ENCODE assay signal across 23 cellular contexts in the genomic region with DNA sequence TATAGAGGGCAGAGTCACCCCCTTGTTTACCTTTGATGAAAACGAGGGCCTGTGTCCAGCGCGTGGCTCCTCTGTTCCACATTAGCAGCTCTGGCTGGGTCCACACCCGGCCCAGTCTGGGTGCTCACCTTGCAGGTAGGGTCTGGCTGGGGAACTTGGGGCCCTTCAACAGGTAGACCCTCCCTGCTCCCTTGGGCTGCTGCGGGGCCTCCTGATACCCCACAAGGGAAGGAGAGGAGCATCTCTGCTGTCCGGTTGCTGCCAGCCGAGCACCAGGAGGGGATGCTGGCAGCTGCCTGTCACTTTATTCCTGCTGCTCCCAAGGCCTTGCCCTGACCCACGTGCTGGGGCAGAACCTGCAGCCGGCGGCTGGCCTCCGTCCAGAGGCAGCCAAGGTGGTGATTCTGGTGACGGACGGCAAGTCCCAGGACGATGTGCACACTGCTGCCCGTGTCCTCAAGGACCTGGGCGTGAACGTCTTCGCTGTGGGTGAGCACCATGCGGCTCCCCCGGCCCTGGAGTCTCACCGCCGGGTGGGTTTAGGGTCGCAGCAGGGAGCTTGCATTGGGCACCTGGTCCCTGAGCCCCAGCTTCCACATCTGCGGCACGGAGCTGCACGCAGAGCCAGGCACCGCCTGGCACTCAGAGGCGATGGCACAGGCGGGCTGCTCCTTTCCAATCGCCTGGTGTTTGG. TPM values are rescaled to one million over a fixed set of nuclear protein-coding genes. Genes with fewer than 3 reads are reported as not detected.
"Had no signal": no experiment of that assay in that cellular context is flagged by ENCODE, and none has a peak within 500 bp of the region (broad histone marks: within the 10 kb centered on the region; RNA-seq: fewer than 3 reads in every experiment).

No MANE protein-coding gene starts in this region.

- H3K27ac ChIP-seq: SJCRH30 had no signal

- H3K36me3 ChIP-seq: MG63, SJCRH30 had no signal

- H3K4me3 ChIP-seq: MG63, SJCRH30 had no signal

- FAIRE-seq: HepG2, RCC 7860 had no signal

- H3K9me3 ChIP-seq: MG63, SJCRH30 had no signal

- DNase-seq: IMR-90, Karpas-422, KG1, MG63, NCI-H1092, NCI-H1105 treated with DMSO at 0.1 percent for 48 hours, NCI-H1417 treated with DMSO at 0.1 percent for 48 hours, NCI-H1694 treated with DMSO at 0.1 percent for 48 hours, NCI-H1930, NCI-H2081, NCI-H2107, NCI-H345, NCI-H446 treated with DMSO at 0.1 percent for 48 hours, NCI-H510A treated with DMSO at 0.1 percent for 48 hours, NCI-H526, NCI-H82, RPMI8226, SHP77 treated with DMSO at 0.1 percent for 48 hours, SJCRH30, T-helper 1 cell had no signal

RNA-seq across cellular contexts. Expression of gene COL20A1, which starts 15.4 kb away (rescaled TPM):
- total RNA-seq: HepG2, HT1080, IMR-90, SJCRH30 had no signal
- polyA plus RNA-seq: HepG2, IMR-90 had no signal

RNA-seq across cellular contexts. Expression of gene CHRNA4, which starts 52.8 kb away (rescaled TPM):
- total RNA-seq: HepG2, HT1080, IMR-90 had no signal
- polyA plus RNA-seq: HepG2, IMR-90 had no signal

RNA-seq across cellular contexts. Expression of gene NKAIN4, which starts 54.1 kb away (rescaled TPM):
- total RNA-seq: HepG2, HT1080, IMR-90 had no signal
- polyA plus RNA-seq: HepG2, IMR-90 had no signal
